Comparison of ENCODE assay signal across 8 cellular contexts in genomic region chr3:41117398-41117870, GRCh38.
DNase-seq lines count a peak whose midpoint lies in the region; ATAC-seq and TF ChIP-seq lines count a peak whose summit lies in the region.

No MANE protein-coding gene starts in this region.

- peak overlapping the region in 3 of 4 donors; percentile 53 to 79 (median 79) for H3K4me3 Mint-ChIP-seq in IgD-negative memory B cell
- H3K4me3 Mint-ChIP-seq in nephron progenitor cell = no peak overlapping the region

- no peaks in the 10 kb centered on the region for H3K9me3 Mint-ChIP-seq in IgD-negative memory B cell
- no peaks in the 10 kb centered on the region for H3K9me3 Mint-ChIP-seq in nephron progenitor cell

- peaks cover 2% of the 10 kb centered on the region for H3K27me3 Mint-ChIP-seq in IgD-negative memory B cell
- peaks cover 15% of the 10 kb centered on the region for H3K27me3 Mint-ChIP-seq in nephron progenitor cell (ENCODE audit: low read depth, poor library complexity)

- ATAC-seq in GM21528 (IDR thresholded peaks at IDR 0.05; ENCODE audit: low FRiP score, unreplicated experiment) = peak; percentile 89

- H3K27ac Mint-ChIP-seq in IgD-negative memory B cell (peak overlapping the region in 2 of 3 donors; percentile 25 to 32), nephron progenitor cell (no peak overlapping the region)

- H3K4me1 Mint-ChIP-seq in IgD-negative memory B cell (peaks cover 7 to 12% (median 12%) of the 10 kb centered on the region in 3 donors), nephron progenitor cell (peaks cover 38% of the 10 kb centered on the region)

- no peak for TF ChIP-seq CTCF in nephron progenitor cell (IDR thresholded peaks at IDR 0.05)

- H3K36me3 Mint-ChIP-seq in IgD-negative memory B cell (peaks cover 5% of the 10 kb centered on the region), nephron progenitor cell (ENCODE audit: low read depth) (no peaks in the 10 kb centered on the region)

- DNase-seq in DMS53 (lab: John Stamatoyannopoulos, UW) (peak; percentile 87), T-helper 2 cell (peak; percentile 30 to 94 (median 62)), amygdala (lab: John Stamatoyannopoulos, UW) (peak in 53 of 56 donors; percentile 8 to 86 (median 52)), hypothalamus (lab: John Stamatoyannopoulos, UW) (peak in 49 of 51 donors; percentile 9 to 79 (median 57)), nephron progenitor cell (no peak)
- peak; percentile 80 to 82 for DNase-seq in stimulated activated CD4-positive, alpha-beta T cell treated with anti-CD3 and anti-CD28 coated beads, Interleukin-15, amount 100 ng/mL, for 48 hours (ENCODE audit: low read depth in 2 of 2)
